ENCODE assay signal across 1 cellular context in genomic region chr11:1206391-1207271, GRCh38.
TF ChIP-seq lines count a peak whose summit lies in the region.

No MANE protein-coding gene starts in this region.

TF ChIP-seq in GM23338, 12 proteins besides CTCF, POLR2A, EP300 and RAD21 (continued from another document):
- TF ChIP-seq REST (IDR thresholded peaks at IDR 0.05; ENCODE audit: unreplicated experiment): no peak
- TF ChIP-seq STAT1 (IDR thresholded peaks at IDR 0.05; ENCODE audit: unreplicated experiment): no peak
- no peak for TF ChIP-seq JUNB (IDR thresholded peaks at IDR 0.05; ENCODE audit: unreplicated experiment)
- TF ChIP-seq ETS1 (IDR thresholded peaks at IDR 0.05): no peak
- TF ChIP-seq NANOG (IDR thresholded peaks at IDR 0.05; ENCODE audit: borderline replicate concordance): no peak
- no peak for TF ChIP-seq ZNF462 (CRISPR knock-in tag; IDR thresholded peaks at IDR 0.05)
- TF ChIP-seq EZH2phosphoT487 (IDR thresholded peaks at IDR 0.05; ENCODE audit: unreplicated experiment): no peak
- no peak for TF ChIP-seq EZH2 (IDR thresholded peaks at IDR 0.05; ENCODE audit: low read depth, unreplicated experiment)
- TF ChIP-seq POLR2AphosphoS5 (IDR thresholded peaks at IDR 0.05; ENCODE audit: low read depth): no peak
- no peak for TF ChIP-seq ZNF331 (CRISPR knock-in tag; IDR thresholded peaks at IDR 0.05; ENCODE audit: low read depth)
